Comparison of ENCODE assay signal across 20 cellular contexts in the genomic region with DNA sequence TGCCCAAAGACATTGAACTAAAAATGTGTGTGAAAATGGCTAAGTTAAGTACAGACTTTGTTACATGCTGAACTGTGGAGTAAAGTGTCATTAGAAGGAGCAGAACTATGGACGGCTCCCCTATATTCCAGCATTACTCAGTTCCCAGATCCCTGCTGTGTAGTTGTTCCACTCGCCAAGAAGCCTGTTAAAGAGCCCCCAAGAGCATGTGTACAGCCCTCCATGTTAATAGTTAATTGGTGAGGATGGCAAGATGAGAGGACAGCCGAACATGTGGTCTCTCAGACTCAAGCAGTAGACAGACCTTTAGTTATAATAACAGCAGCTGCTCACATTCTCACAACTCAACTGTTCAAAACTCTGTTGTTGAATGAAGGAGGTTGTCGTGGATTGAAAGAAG.
"Had no signal": no experiment of that assay in that cellular context is flagged by ENCODE, and none has a peak within 500 bp of the region (broad histone marks: within the 10 kb centered on the region; RNA-seq: fewer than 3 reads in every experiment).

No MANE protein-coding gene starts in this region.

- H3K27me3 ChIP-seq: adrenal gland, gastrocnemius medialis, heart left ventricle, tibial nerve had no signal

- DNase-seq: activated CD4-positive, alpha-beta T cell treated with anti-CD3 and anti-CD28 coated beads, Interleukin-2, amount 10 ng/mL, durations not matched to agents 7 days and 5 days; activated CD8-positive, alpha-beta memory T cell treated with anti-CD3 and anti-CD28 coated beads, Interleukin-2, amount 50 U/mL, for 4 hours; activated CD8-positive, alpha-beta T cell treated with anti-CD3 and anti-CD28 coated beads, Interleukin-2, amount 10 ng/mL, durations not matched to agents 7 days and 5 days; activated effector memory CD4-positive, alpha-beta T cell treated with anti-CD3 and anti-CD28 coated beads, Interleukin-2, amount 50 U/mL, for 16 hours; activated T-cell treated with anti-CD3 and anti-CD28 coated beads, Interleukin-2, amount 50 U/mL, for 4 hours; adrenal gland; effector CD8-positive, alpha-beta T cell; gastrocnemius medialis; heart left ventricle; kidney; nephron progenitor cell; right cardiac atrium had no signal

- H3K27ac ChIP-seq: adrenal gland, gastrocnemius medialis, heart left ventricle, prostate gland, skin epidermis, tibial nerve had no signal

- FAIRE-seq: urothelium cell line had no signal

- ATAC-seq: activated CD4-positive, CD25-positive, alpha-beta regulatory T cell treated with anti-CD3 and anti-CD28 coated beads, Interleukin-2, amount 50 U/mL, for 24 hours; activated CD8-positive, alpha-beta T cell treated with anti-CD3 and anti-CD28 coated beads, Interleukin-2, amount 10 ng/mL, durations not matched to agents 7 days and 5 days; activated naive CD4-positive, alpha-beta T cell treated with anti-CD3 and anti-CD28 coated beads, Interleukin-2, amount 50 U/mL, for 72 hours; activated T-cell treated with anti-CD3 and anti-CD28 coated beads, Interleukin-2, amount 50 U/mL, for 4 hours; esophagus mucosa; gastrocnemius medialis; heart left ventricle; left lobe of liver; right cardiac atrium had no signal

- H3K9me3 ChIP-seq: adrenal gland, gastrocnemius medialis, heart left ventricle, prostate gland, tibial nerve had no signal

- H3K36me3 ChIP-seq: adrenal gland, prostate gland, tibial nerve had no signal

- H3K4me3 ChIP-seq: adrenal gland, gastrocnemius medialis, heart left ventricle, prostate gland, skin epidermis, tibial nerve had no signal

- H3K4me1 ChIP-seq: adrenal gland, gastrocnemius medialis, heart left ventricle, prostate gland, tibial nerve had no signal
